15 cellular contexts compared by ENCODE assay signal in the genomic region with DNA sequence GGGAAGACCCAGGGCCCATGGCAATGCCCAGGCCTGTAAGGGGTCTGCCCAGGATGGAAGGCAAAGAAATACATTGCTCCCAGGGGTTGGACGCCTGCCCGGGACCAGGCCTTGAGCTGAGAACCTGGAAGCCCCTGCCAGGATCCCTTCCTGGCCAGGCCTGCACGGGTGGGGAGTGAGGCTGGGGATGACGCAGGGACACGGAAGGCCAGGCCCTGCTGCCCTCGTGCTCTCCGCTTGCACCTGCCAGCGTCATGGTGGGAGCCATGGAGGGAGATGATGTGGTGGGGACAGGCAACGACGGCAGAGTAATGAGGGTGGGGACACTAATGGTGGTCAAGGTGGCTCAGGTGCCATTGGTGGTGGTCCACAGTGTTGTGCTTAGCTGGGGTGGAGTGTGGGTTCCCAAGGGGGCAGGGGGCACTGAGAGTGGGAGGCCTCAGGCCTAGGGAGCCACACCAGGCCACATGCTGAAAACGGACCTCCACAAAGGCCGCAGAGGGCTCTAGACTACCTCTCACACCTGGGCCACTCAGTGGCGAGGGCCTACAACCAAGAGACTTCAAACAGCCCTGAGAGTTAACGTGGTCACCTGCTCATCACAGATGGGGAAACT. TPM values are rescaled to one million over a fixed set of nuclear protein-coding genes. Genes with fewer than 3 reads are reported as not detected.
A peak's percentile ranks its signal among the peaks of the same experiment; 100 is the strongest.
DNase-seq lines count a peak whose midpoint lies in the region; ATAC-seq and TF ChIP-seq lines count a peak whose summit lies in the region.
"Had no signal": no experiment of that assay in that cellular context is flagged by ENCODE, and none has a peak within 500 bp of the region (broad histone marks: within the 10 kb centered on the region; RNA-seq: fewer than 3 reads in every experiment).

No MANE protein-coding gene starts in this region.

- TF ChIP-seq CTCF in HCT116 (IDR thresholded peaks at IDR 0.05 in 2 of 3, conservative IDR thresholded peaks at IDR 0.05 in 1 of 3; ENCODE audit: borderline replicate concordance in 1 of 3, insufficient read depth in 1 of 3, low read depth in 2 of 3, low read length in 2 of 3) = no peak
- no peak for TF ChIP-seq CTCF in chondrocyte (IDR thresholded peaks at IDR 0.05)
- no peak for TF ChIP-seq CTCF in mesothelial cell of epicardium (IDR thresholded peaks at IDR 0.05; ENCODE audit: unreplicated experiment)
- no peak for TF ChIP-seq CTCF in spleen (IDR thresholded peaks at IDR 0.05 in 8 of 11, conservative IDR thresholded peaks at IDR 0.05 in 3 of 11)

- H3K27me3 Mint-ChIP-seq in chondrocyte (ENCODE audit: low read depth) (peaks cover 40% of the 10 kb centered on the region), mesothelial cell of epicardium (ENCODE audit: low read depth) (peaks cover 87% of the 10 kb centered on the region)

- BruUV-seq in HCT116 (replicated peaks; lab: Mats Ljungman, UMichigan) = no TSS peak

- TF ChIP-seq RAD21 in HCT116 (IDR thresholded peaks at IDR 0.05; ENCODE audit: low read depth) = no peak

- no peaks in the 10 kb centered on the region for H3K9me2 ChIP-seq in HCT116 (ENCODE audit: insufficient read depth)

- H2AFZ ChIP-seq in HCT116 (ENCODE audit: low read depth, low read length, poor library complexity, severe bottlenecking) = no peak overlapping the region

- H3K4me1 ChIP-seq in BLaER1 = peaks cover 65% of the 10 kb centered on the region
- H3K4me1 ChIP-seq in HCT116 (ENCODE audit: control insufficient read depth in 1 of 2, insufficient read depth in 2 of 2, low read length in 2 of 2) = peaks cover 17 to 34% of the 10 kb centered on the region in 2 experiments; a peak in 3 of 4 replicates
- peaks cover 25 to 69% (median 46%) of the 10 kb centered on the region in 6 donors for H3K4me1 ChIP-seq in spleen
- H3K4me1 ChIP-seq: HAP-1 had no signal

- WGBS in spleen, 5 donors = 62 to 91% (median 78%) methylated on average over 11 to 14 of the region's 14 CpGs

- CTCF ChIA-PET in HCT116 (lab: Charles Lee) = interaction anchor here (1.1 to 5.0 kb wide), 5 partner anchors 10 to 191 kb away, joined by 3 to 39 read pairs (median 6); partner anchors contain the start of gene ICMT

- no peak overlapping the region for H3K27ac ChIP-seq in BLaER1
- H3K27ac ChIP-seq in HCT116 (ENCODE audit: low read depth, low read length) = no peak overlapping the region; the same call in 1 of the 2 replicates
- H3K27ac ChIP-seq in spleen = peak overlapping the region in 3 of 8 donors; percentile 10 to 55 (median 32)

- no peak for DNase-seq in HCT116 (ENCODE audit: low read depth, low spot score)
- DNase-seq in chondrocyte (ENCODE audit: low spot score) = peak; percentile 86
- DNase-seq in mesothelial cell of epicardium (ENCODE audit: low spot score in 2 of 2, unreplicated experiment in 2 of 2) = no peak
- DNase-seq in spleen = no peak
- DNase-seq in activated gamma-delta T cell treated with Interleukin-2 at 50 U/mL for 16 hours = no peak
- DNase-seq: NCI-H1417 treated with DMSO at 0.1 percent for 48 hours, NCI-H69, SHP77 treated with DMSO at 0.1 percent for 48 hours had no signal

- H3K36me3 Mint-ChIP-seq in chondrocyte (ENCODE audit: low read depth) (no peaks in the 10 kb centered on the region), mesothelial cell of epicardium (no peaks in the 10 kb centered on the region)

- H3K9me3 ChIP-seq in BLaER1 = no peaks in the 10 kb centered on the region
- H3K9me3 ChIP-seq in HCT116 (ENCODE audit: control insufficient read depth in 1 of 2, insufficient read depth in 1 of 2, low read depth in 1 of 2, low read length in 2 of 2) = no peaks in the 10 kb centered on the region
- H3K9me3 ChIP-seq in spleen = no peaks in the 10 kb centered on the region
- H3K9me3 ChIP-seq: HAP-1 had no signal

- H3K4me3 ChIP-seq in BLaER1 = no peak overlapping the region
- peak overlapping the region in 1 of 2 experiments; percentile 53; a peak in 1 of 4 replicates for H3K4me3 ChIP-seq in HCT116 (replicated peaks in 1 of 2; ENCODE audit: low read depth in 1 of 2, low read length in 2 of 2)
- peak overlapping the region in 1 of 8 donors; percentile 32 for H3K4me3 ChIP-seq in spleen
- H3K4me3 ChIP-seq: HAP-1 had no signal

- H3K4me2 ChIP-seq in BLaER1 = peak overlapping the region; percentile 96
- peak overlapping the region; percentile 90 for H3K4me2 ChIP-seq in HCT116 (ENCODE audit: low read length)

- ATAC-seq in HCT116 (no peak), GM18858 (IDR thresholded peaks at IDR 0.05; ENCODE audit: unreplicated experiment) (no peak), GM18867 (IDR thresholded peaks at IDR 0.05; ENCODE audit: unreplicated experiment) (no peak)

- RAD21 ChIA-PET in HCT116 (lab: Charles Lee; ENCODE audit: low non-redundant PET in 1 of 2, low total read pairs in 2 of 2, uncharacterized antibody in 2 of 2, unreplicated experiment in 2 of 2) = interaction anchor here in 1 of 2 experiments (2.8 kb wide), 1 partner anchor 96 kb away, joined by 10 read pairs; no protein-coding TSS in a partner anchor

- H3K9ac ChIP-seq in BLaER1 (no peak overlapping the region), HCT116 (ENCODE audit: low read length) (no peak overlapping the region)

- POLR2A ChIA-PET in HCT116 (lab: Charles Lee) = no interaction called here

- H3K4me1 Mint-ChIP-seq in chondrocyte (ENCODE audit: low read depth) = peaks cover 8% of the 10 kb centered on the region
- H3K4me1 Mint-ChIP-seq in mesothelial cell of epicardium = peaks cover 4% of the 10 kb centered on the region

- H3K4me3 Mint-ChIP-seq in chondrocyte (ENCODE audit: unreplicated experiment) (no peak overlapping the region), mesothelial cell of epicardium (peak overlapping the region; percentile 40)

- no peak overlapping the region for H3K27ac Mint-ChIP-seq in chondrocyte (ENCODE audit: unreplicated experiment)
- H3K27ac Mint-ChIP-seq in mesothelial cell of epicardium = no peak overlapping the region
- H3K27ac Mint-ChIP-seq: CD14-positive monocyte had no signal

- TF ChIP-seq POLR2A in HCT116 (IDR thresholded peaks at IDR 0.05; ENCODE audit: borderline replicate concordance, extremely low read depth, insufficient read depth, insufficient read length) = no peak
- TF ChIP-seq POLR2A in spleen (IDR thresholded peaks at IDR 0.05) = no peak

- intact Hi-C loops in HCT116 (cut with micrococcal nuclease) = loop anchor here (5.0 kb wide), 1 partner anchor 959 kb away; no protein-coding TSS in a partner anchor
- intact Hi-C loops in spleen (cut with DNase I; ENCODE audit: low total_unique reads) = loop anchor here (5.0 kb wide), 2 partner anchors 94 to 159 kb away; no protein-coding TSS in a partner anchor

- H3K27me3 ChIP-seq in BLaER1 (peaks cover 82% of the 10 kb centered on the region), HCT116 (ENCODE audit: insufficient read depth, low read length) (no peaks in the 10 kb centered on the region), spleen (replicated peaks in 1 of 7) (peaks cover 10 to 95% (median 65%) of the 10 kb centered on the region in 7 donors)

- peaks cover 84% of the 10 kb centered on the region for H4K20me1 ChIP-seq in BLaER1
- no peaks in the 10 kb centered on the region for H4K20me1 ChIP-seq in HCT116 (ENCODE audit: insufficient read depth)

- no peaks in the 10 kb centered on the region for H3K79me2 ChIP-seq in HCT116 (ENCODE audit: insufficient read depth, low read length)

- H3K9me3 Mint-ChIP-seq in chondrocyte (ENCODE audit: low read depth) = no peaks in the 10 kb centered on the region
- H3K9me3 Mint-ChIP-seq in mesothelial cell of epicardium = no peaks in the 10 kb centered on the region

- H3K36me3 ChIP-seq in BLaER1 (peaks cover 4% of the 10 kb centered on the region; the same call in 1 of the 2 replicates), HCT116 (ENCODE audit: control insufficient read depth in 1 of 2, insufficient read depth in 2 of 2, low read length in 2 of 2) (no peaks in the 10 kb centered on the region), spleen (no peaks in the 10 kb centered on the region)
- H3K36me3 ChIP-seq: HAP-1 had no signal

TF ChIP-seq in HCT116, 20 proteins besides CTCF, POLR2A, EP300 and RAD21 (continues in another document):
- TF ChIP-seq CEBPB (IDR thresholded peaks at IDR 0.05; ENCODE audit: low read depth) = no peak

RNA-seq across cellular contexts. Expression of gene HES3, which starts 4.3 kb away (rescaled TPM):
- total RNA-seq in HCT116 (2021; ENCODE audit: unreplicated experiment) = not detected
- not detected in 2 replicates for polyA plus RNA-seq in HCT116 (2012)
- not detected in 3 replicates for total RNA-seq in chondrocyte
- not detected in 3 replicates for total RNA-seq in mesothelial cell of epicardium
- not detected for total RNA-seq in spleen
- polyA plus RNA-seq in spleen = not detected
- total RNA-seq: A673, HT-29 had no signal
- polyA plus RNA-seq: CD14-positive monocyte had no signal

RNA-seq across cellular contexts. Expression of gene ICMT, which starts 12.5 kb away (rescaled TPM):
- 70.9 TPM for total RNA-seq in HCT116 (2021; ENCODE audit: unreplicated experiment)
- 33.0 and 41.7 TPM in 2 replicates for polyA plus RNA-seq in HCT116 (2012)
- 72.7 to 94.2 TPM (median 73.1 TPM) in 3 replicates for total RNA-seq in chondrocyte
- 35.1 to 39.8 TPM (median 39.3 TPM) in 3 replicates for total RNA-seq in mesothelial cell of epicardium
- total RNA-seq in spleen = 10 to 100 TPM; 19.8 to 34.6 (median 30.7) TPM
- 10 to 100 TPM in 1 of 3 donors, 1 to 10 TPM in 2; 5.2 to 13.3 (median 8.3) TPM for polyA plus RNA-seq in spleen

RNA-seq across cellular contexts. Expression of gene GPR153, which starts 12.6 kb away (rescaled TPM):
- total RNA-seq in HCT116 (2021; ENCODE audit: unreplicated experiment) (6.1 TPM), chondrocyte (4.2 to 5.8 TPM (median 4.4 TPM) in 3 replicates), mesothelial cell of epicardium (24.6 to 27.5 TPM (median 25.0 TPM) in 3 replicates), spleen (10 to 100 TPM in 6 of 7 donors, 1 to 10 TPM in 1; 7.1 to 26.6 (median 12.9) TPM)
- polyA plus RNA-seq in HCT116 (2012) = 3.6 and 3.9 TPM in 2 replicates
- 1 to 10 TPM; 2.1 to 5.7 (median 2.5) TPM for polyA plus RNA-seq in spleen

RNA-seq across cellular contexts. Expression of gene RNF207, which starts 42.4 kb away (rescaled TPM):
- total RNA-seq in HCT116 (2021; ENCODE audit: unreplicated experiment) (61.2 TPM), chondrocyte (15.6 to 19.9 TPM (median 17.9 TPM) in 3 replicates), mesothelial cell of epicardium (467 to 481 TPM (median 477 TPM) in 3 replicates), spleen (10 to 100 TPM in 2 of 7 donors, 1 to 10 TPM in 5; 4.2 to 12.5 (median 6.5) TPM)
- 28.4 and 32.1 TPM in 2 replicates for polyA plus RNA-seq in HCT116 (2012)
- 1 to 10 TPM; 2.8 to 6.2 (median 5.3) TPM for polyA plus RNA-seq in spleen

RNA-seq across cellular contexts. Expression of gene RPL22, which starts 48.9 kb away (rescaled TPM):
- total RNA-seq in HCT116 (2021; ENCODE audit: unreplicated experiment) = 456 TPM
- polyA plus RNA-seq in HCT116 (2012) = 563 and 639 TPM in 2 replicates
- 208 to 243 TPM (median 220 TPM) in 3 replicates for total RNA-seq in chondrocyte
- 411 to 435 TPM (median 426 TPM) in 3 replicates for total RNA-seq in mesothelial cell of epicardium
- 100 to 1,000 TPM; 106 to 424 (median 304) TPM for total RNA-seq in spleen
- 1,000 to 10,000 TPM in 2 of 3 donors, 100 to 1,000 TPM in 1; 500 to 1,105 (median 1,034) TPM for polyA plus RNA-seq in spleen
